Comparison of ENCODE assay signal across 8 cellular contexts in genomic region chr12:96489392-96490056, GRCh38. TPM values are rescaled to one million over a fixed set of nuclear protein-coding genes. Genes with fewer than 3 reads are reported as not detected.
DNase-seq lines count a peak whose midpoint lies in the region; ATAC-seq and TF ChIP-seq lines count a peak whose summit lies in the region.

A gene with protein sequence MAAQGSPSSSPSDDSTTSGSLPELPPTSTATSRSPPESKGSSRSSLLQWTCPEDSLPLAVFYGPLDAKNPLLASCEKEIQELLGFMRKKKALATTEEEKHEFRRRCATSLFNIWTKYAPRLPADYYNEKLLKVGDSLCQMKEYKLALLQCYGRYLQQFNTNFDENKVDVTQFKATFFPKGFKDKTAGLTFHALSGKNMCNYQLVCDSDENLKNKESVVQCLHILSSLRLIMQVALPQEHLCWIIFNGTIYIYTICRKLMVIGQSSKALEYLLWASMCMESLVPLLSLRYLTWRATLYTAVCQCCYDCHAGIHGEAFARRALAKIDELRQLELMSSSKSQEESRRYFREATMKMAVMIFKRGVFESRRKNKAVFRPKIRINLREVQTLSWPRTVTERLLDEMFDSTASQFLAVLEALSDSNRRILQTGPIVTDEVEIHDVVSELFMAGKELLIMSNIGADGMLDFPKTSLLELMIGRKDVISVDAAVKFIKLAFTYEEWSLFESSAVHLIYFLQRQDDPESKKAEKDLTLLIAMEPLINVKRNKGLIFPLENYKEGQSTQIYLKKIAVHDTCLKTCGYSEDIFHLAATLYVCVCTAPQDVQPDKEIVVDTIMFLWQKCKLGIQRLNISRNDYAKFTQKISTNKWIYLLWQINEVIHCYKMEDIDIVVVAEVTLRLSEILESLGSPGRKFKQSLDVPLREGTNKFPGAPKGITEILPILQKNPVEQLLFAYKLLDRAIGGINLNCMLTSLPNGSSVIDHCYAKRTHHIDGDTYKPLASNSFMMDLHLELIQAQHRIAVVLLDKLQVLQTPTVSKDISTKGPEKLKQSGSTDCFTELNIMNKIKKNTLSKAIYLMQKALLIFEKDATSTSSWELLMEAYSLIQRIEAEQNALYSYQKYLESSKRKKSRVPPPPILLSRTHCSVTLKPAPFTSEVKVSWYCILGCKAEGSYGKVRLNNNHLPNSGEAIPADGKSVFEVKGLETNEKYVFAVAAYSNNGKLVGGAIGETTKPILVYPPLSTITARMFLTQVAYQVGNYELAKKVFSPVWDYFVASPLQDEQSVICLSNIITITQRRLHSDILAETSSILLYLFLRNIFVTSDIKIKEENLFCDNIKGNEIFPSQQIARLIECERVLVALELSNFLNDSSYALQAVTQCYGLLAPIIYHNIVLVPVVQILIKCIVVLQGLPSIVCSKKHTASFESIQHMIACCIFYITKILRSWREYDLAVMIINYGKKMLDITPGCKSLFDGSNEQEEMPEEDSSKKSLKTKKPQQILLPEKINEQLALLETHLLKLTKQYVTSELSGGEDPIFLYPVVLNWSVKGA (N-terminal part only) (plus strand): TSS chr12:96489577. CDS start chr12:96489610, 33 bp downstream.

- intact Hi-C loops in adrenal gland (cut with DNase I) = no loop called here
- intact Hi-C loops in heart right ventricle (cut with DNase I) = loop anchor here in 7 of 10 donors (2.0 to 10.0 kb wide), 6 partner anchors 27 to 87 kb away; partner anchors contain the start of gene CDK17 (in 5 of the 7)
- intact Hi-C loops in posterior vena cava (cut with DNase I) = loop anchor here in 1 of 2 donors (10.0 kb wide), 1 partner anchor 435 kb away; no protein-coding TSS in a partner anchor
- intact Hi-C loops in upper lobe of right lung (cut with DNase I) = no loop called here

- TF ChIP-seq CTCF in GM12864 (IDR thresholded peaks at IDR 0.05; ENCODE audit: low read depth, low read length, missing control alignments) (peak; percentile 88), adrenal gland (IDR thresholded peaks at IDR 0.05) (peak; percentile 71 to 89 (median 80)), heart right ventricle (IDR thresholded peaks at IDR 0.05) (peak; percentile 67 to 96 (median 87)), upper lobe of right lung (IDR thresholded peaks at IDR 0.05) (peak; percentile 85)

- H3K36me3 ChIP-seq in adrenal gland (replicated peaks in 1 of 2) = no peaks in the 10 kb centered on the region
- no peaks in the 10 kb centered on the region for H3K36me3 ChIP-seq in heart right ventricle
- H3K36me3 ChIP-seq in upper lobe of right lung = no peaks in the 10 kb centered on the region

- peaks cover 0 to 3% of the 10 kb centered on the region in 2 donors for H3K4me1 ChIP-seq in adrenal gland (replicated peaks in 1 of 2)
- peaks cover 0 to 23% (median 4%) of the 10 kb centered on the region in 9 donors for H3K4me1 ChIP-seq in heart right ventricle
- peaks cover 8% of the 10 kb centered on the region for H3K4me1 ChIP-seq in upper lobe of right lung

- DNase-seq in GM12864 (ENCODE audit: low read depth) (peak; percentile 65), NCI-H1417 treated with DMSO at 0.1 percent for 48 hours (lab: John Stamatoyannopoulos, UW) (peak; percentile 89), SW480 (ENCODE audit: low spot score) (peak; percentile 78), adrenal gland (peak; percentile 88 to 97 (median 90)), heart right ventricle (peak; percentile 93), posterior vena cava (ENCODE audit: low spot score) (peak; percentile 98), upper lobe of right lung (peak; percentile 96)

- H3K27ac ChIP-seq in adrenal gland = no peak within 1 kb of the TSS
- peak within 1 kb of the TSS in 7 of 10 donors; percentile 5 to 62 (median 47) for H3K27ac ChIP-seq in heart right ventricle
- peak within 1 kb of the TSS; percentile 80 for H3K27ac ChIP-seq in upper lobe of right lung

- 2 to 5% (median 2%) methylated on average over 28 to 53 of the region's 53 CpGs for WGBS in adrenal gland, 4 donors
- 2% methylated on average over 53 of the region's 53 CpGs for WGBS in heart right ventricle, 2 donors

- no peak for TF ChIP-seq POLR2A in adrenal gland (IDR thresholded peaks at IDR 0.05)

- ATAC-seq in HG02759 (IDR thresholded peaks at IDR 0.05; ENCODE audit: unreplicated experiment) (peak; percentile 95), heart right ventricle (peak; percentile 96 to 99 (median 99)), upper lobe of right lung (peak; percentile 100)

- H3K27me3 ChIP-seq in adrenal gland (no peaks in the 10 kb centered on the region), heart right ventricle (no peaks in the 10 kb centered on the region), upper lobe of right lung (no peaks in the 10 kb centered on the region)

- H3K9me3 ChIP-seq in adrenal gland (replicated peaks in 1 of 3) (no peaks in the 10 kb centered on the region), heart right ventricle (no peaks in the 10 kb centered on the region), upper lobe of right lung (no peaks in the 10 kb centered on the region)

- peak within 1 kb of the TSS; percentile 75 for H3K4me3 ChIP-seq in GM12864 (ENCODE audit: low read depth, low read length)
- peak within 1 kb of the TSS in 3 of 4 donors; percentile 4 to 56 (median 13) for H3K4me3 ChIP-seq in adrenal gland
- H3K4me3 ChIP-seq in heart right ventricle = peak within 1 kb of the TSS; percentile 39 to 74 (median 65)
- peak within 1 kb of the TSS; percentile 61 for H3K4me3 ChIP-seq in upper lobe of right lung

RNA-seq across cellular contexts. Expression of the gene that starts here (rescaled TPM):
- total RNA-seq in adrenal gland (under 1 TPM in 6 of 8 donors, not detected in 2; 0.13 to 0.53 (median 0.40) TPM), heart right ventricle (under 1 TPM in 9 of 10 donors, not detected in 1; 0.08 to 0.35 (median 0.27) TPM), posterior vena cava (1 to 10 TPM in 1 of 2 donors, under 1 TPM in 1; 0.90 to 1.2 TPM), upper lobe of right lung (0.75 TPM)
- polyA plus RNA-seq in adrenal gland (under 1 TPM; 0.08 to 0.27 (median 0.13) TPM), heart right ventricle (under 1 TPM in 1 of 2 donors, not detected in 1; 0.07 TPM)

Comparison
In these comparisons a context has a peak if more than half of its experiments do, and no peak if none do; other contexts are left out.
1. Peak in DNase-seq and H3K4me3 ChIP-seq in adrenal gland; RNA of the gene not detected or under 1 TPM.
2. Peak in DNase-seq, ATAC-seq, H3K4me3 ChIP-seq and H3K27ac ChIP-seq in heart right ventricle; RNA of the gene not detected or under 1 TPM.
3. Peak in DNase-seq, ATAC-seq, H3K4me3 ChIP-seq and H3K27ac ChIP-seq in upper lobe of right lung; RNA of the gene not detected or under 1 TPM.
4. H3K4me3 ChIP-seq: peak in every context shown above with its lines; median percentile 75 in GM12864; 65 in heart right ventricle; 61 in upper lobe of right lung; 13 in adrenal gland.
5. intact Hi-C loops: an anchor here in heart right ventricle (2.0 to 10.0 kb wide); none called in adrenal gland and upper lobe of right lung.